ENCODE assay signal across 14 cellular contexts in genomic region chr11:123454796-123455195, GRCh38. TPM values are rescaled to one million over a fixed set of nuclear protein-coding genes. Genes with fewer than 3 reads are reported as not detected.
A peak's percentile ranks its signal among the peaks of the same experiment; 100 is the strongest.
DNase-seq lines count a peak whose midpoint lies in the region; ATAC-seq and TF ChIP-seq lines count a peak whose summit lies in the region.
"Had no signal": no experiment of that assay in that cellular context is flagged by ENCODE, and none has a peak within 500 bp of the region (broad histone marks: within the 10 kb centered on the region; RNA-seq: fewer than 3 reads in every experiment).

No MANE protein-coding gene starts in this region.

- ATAC-seq in GM18505 (IDR thresholded peaks at IDR 0.05; ENCODE audit: unreplicated experiment): no peak
- ATAC-seq: upper lobe of right lung had no signal

- H3K27me3 Mint-ChIP-seq in T-helper 1 cell treated with Interleukin-12 subunit alpha and Interleukin-12 subunit beta and Interleukin-4 antibody, amounts not matched to agents 30 μg/mL and 1 μg/mL, for 36 hours (ENCODE audit: low read depth): no peaks in the 10 kb centered on the region
- H3K27me3 Mint-ChIP-seq in CD4-positive, alpha-beta memory T cell: no peaks in the 10 kb centered on the region
- H3K27me3 Mint-ChIP-seq in activated CD4-positive, alpha-beta memory T cell treated with anti-CD3 and anti-CD28 coated beads, Interleukin-2, amount 10 ng/mL, durations not matched to agents 7 days and 5 days: no peaks in the 10 kb centered on the region
- H3K27me3 Mint-ChIP-seq in endothelial cell (ENCODE audit: unreplicated experiment): peaks cover 2% of the 10 kb centered on the region

- H3K36me3 Mint-ChIP-seq in T-helper 1 cell treated with Interleukin-12 subunit alpha and Interleukin-12 subunit beta and Interleukin-4 antibody, amounts not matched to agents 30 μg/mL and 1 μg/mL, for 36 hours (ENCODE audit: low read depth): peaks cover 36% of the 10 kb centered on the region
- H3K36me3 Mint-ChIP-seq in CD4-positive, alpha-beta memory T cell: no peaks in the 10 kb centered on the region
- peaks cover 49% of the 10 kb centered on the region for H3K36me3 Mint-ChIP-seq in activated CD4-positive, alpha-beta memory T cell treated with anti-CD3 and anti-CD28 coated beads, Interleukin-2, amount 10 ng/mL, durations not matched to agents 7 days and 5 days (ENCODE audit: low read depth)
- H3K36me3 Mint-ChIP-seq in endothelial cell (ENCODE audit: low read depth, unreplicated experiment): peaks cover 6% of the 10 kb centered on the region
- H3K36me3 Mint-ChIP-seq: stimulated activated naive B cell treated with anti-CD40 and anti-IgM and Interleukin-4, amounts not matched to agents 10 μg/mL and 1 μg/mL and 100 μg/mL, for 72 hours had no signal

- no peaks in the 10 kb centered on the region for H3K27me3 ChIP-seq in CD4-positive, alpha-beta memory T cell (ENCODE audit: insufficient read depth, low read length)
- H3K27me3 ChIP-seq: upper lobe of right lung had no signal

- peak overlapping the region; percentile 82 for H3K4me3 Mint-ChIP-seq in T-helper 1 cell treated with Interleukin-12 subunit alpha and Interleukin-12 subunit beta and Interleukin-4 antibody, amounts not matched to agents 30 μg/mL and 1 μg/mL, for 36 hours
- peak overlapping the region in 6 of 8 donors; percentile 4 to 78 (median 62) for H3K4me3 Mint-ChIP-seq in CD4-positive, alpha-beta memory T cell
- H3K4me3 Mint-ChIP-seq in activated CD4-positive, alpha-beta memory T cell treated with anti-CD3 and anti-CD28 coated beads, Interleukin-2, amount 10 ng/mL, durations not matched to agents 7 days and 5 days: peak overlapping the region; percentile 59
- no peak overlapping the region for H3K4me3 Mint-ChIP-seq in endothelial cell (ENCODE audit: unreplicated experiment)
- H3K4me3 Mint-ChIP-seq: stimulated activated naive B cell treated with anti-CD40 and anti-IgM and Interleukin-4, amounts not matched to agents 10 μg/mL and 1 μg/mL and 100 μg/mL, for 72 hours had no signal

- CTCF ChIA-PET in CD4-positive, alpha-beta memory T cell (lab: Charles Lee; ENCODE audit: partially characterized antibody): interaction anchor here (0.9 to 1.3 kb wide), 2 partner anchors 47 kb away, joined by 3 to 5 read pairs; no protein-coding TSS in a partner anchor
- CTCF ChIA-PET in activated CD4-positive, alpha-beta memory T cell treated with anti-CD3 and anti-CD28 coated beads, Interleukin-2, amount 10 ng/mL, durations not matched to agents 7 days and 5 days (lab: Charles Lee): interaction anchor here (0.9 to 6.0 kb wide), 3 partner anchors 20 to 541 kb away, joined by 4 to 67 read pairs (median 11); no protein-coding TSS in a partner anchor

- no peaks in the 10 kb centered on the region for H3K9me3 Mint-ChIP-seq in T-helper 1 cell treated with Interleukin-12 subunit alpha and Interleukin-12 subunit beta and Interleukin-4 antibody, amounts not matched to agents 30 μg/mL and 1 μg/mL, for 36 hours
- no peaks in the 10 kb centered on the region for H3K9me3 Mint-ChIP-seq in CD4-positive, alpha-beta memory T cell
- H3K9me3 Mint-ChIP-seq in activated CD4-positive, alpha-beta memory T cell treated with anti-CD3 and anti-CD28 coated beads, Interleukin-2, amount 10 ng/mL, durations not matched to agents 7 days and 5 days: no peaks in the 10 kb centered on the region
- H3K9me3 Mint-ChIP-seq in endothelial cell (ENCODE audit: unreplicated experiment): no peaks in the 10 kb centered on the region
- H3K9me3 Mint-ChIP-seq: stimulated activated naive B cell treated with anti-CD40 and anti-IgM and Interleukin-4, amounts not matched to agents 10 μg/mL and 1 μg/mL and 100 μg/mL, for 72 hours had no signal

- H3K36me3 ChIP-seq in CD4-positive, alpha-beta memory T cell (ENCODE audit: insufficient read depth, low read length): no peaks in the 10 kb centered on the region
- H3K36me3 ChIP-seq: upper lobe of right lung had no signal

- TF ChIP-seq CTCF in endothelial cell (IDR thresholded peaks at IDR 0.05; ENCODE audit: unreplicated experiment): no peak

- H3K27ac ChIP-seq in CD4-positive, alpha-beta memory T cell (ENCODE audit: low read depth, low read length): no peak overlapping the region
- H3K27ac ChIP-seq: upper lobe of right lung had no signal

- TF ChIP-seq POLR2A in GM18505 (IDR thresholded peaks at IDR 0.05; ENCODE audit: borderline replicate concordance, extremely low read depth, insufficient read depth, insufficient read length): no peak

- no peaks in the 10 kb centered on the region for H3K9me3 ChIP-seq in CD4-positive, alpha-beta memory T cell (ENCODE audit: control insufficient read depth in 1 of 2, low read length in 2 of 2)
- H3K9me3 ChIP-seq: upper lobe of right lung had no signal

- intact Hi-C loops in CD4-positive, alpha-beta memory T cell (cut with micrococcal nuclease): no loop called here

- POLR2A ChIA-PET in CD4-positive, alpha-beta memory T cell (lab: Charles Lee; ENCODE audit: partially characterized antibody): interaction anchor here (1.7 kb wide), 1 partner anchor 23 kb away, joined by 9 read pairs; no protein-coding TSS in a partner anchor
- POLR2A ChIA-PET in activated CD4-positive, alpha-beta memory T cell treated with anti-CD3 and anti-CD28 coated beads, Interleukin-2, amount 10 ng/mL, durations not matched to agents 7 days and 5 days (lab: Charles Lee): interaction anchor here (1.0 to 7.3 kb wide), 4 partner anchors 11 to 18 kb away, joined by 3 to 147 read pairs (median 4); no protein-coding TSS in a partner anchor

- H3K4me1 ChIP-seq in CD4-positive, alpha-beta memory T cell (ENCODE audit: insufficient read depth, low read length): peaks cover 46% of the 10 kb centered on the region
- H3K4me1 ChIP-seq: upper lobe of right lung had no signal

- H3K4me1 Mint-ChIP-seq in T-helper 1 cell treated with Interleukin-12 subunit alpha and Interleukin-12 subunit beta and Interleukin-4 antibody, amounts not matched to agents 30 μg/mL and 1 μg/mL, for 36 hours (ENCODE audit: low read depth): peaks cover 75% of the 10 kb centered on the region
- H3K4me1 Mint-ChIP-seq in CD4-positive, alpha-beta memory T cell: peaks cover 34 to 65% (median 50%) of the 10 kb centered on the region in 4 donors
- peaks cover 90% of the 10 kb centered on the region for H3K4me1 Mint-ChIP-seq in activated CD4-positive, alpha-beta memory T cell treated with anti-CD3 and anti-CD28 coated beads, Interleukin-2, amount 10 ng/mL, durations not matched to agents 7 days and 5 days
- H3K4me1 Mint-ChIP-seq in endothelial cell (ENCODE audit: unreplicated experiment): peaks cover 49% of the 10 kb centered on the region

- no peak overlapping the region for H3K4me3 ChIP-seq in CD4-positive, alpha-beta memory T cell (ENCODE audit: low read length in 2 of 2)
- H3K4me3 ChIP-seq: upper lobe of right lung had no signal

- H3K27ac Mint-ChIP-seq in T-helper 1 cell treated with Interleukin-12 subunit alpha and Interleukin-12 subunit beta and Interleukin-4 antibody, amounts not matched to agents 30 μg/mL and 1 μg/mL, for 36 hours: peak overlapping the region; percentile 95
- peak overlapping the region; percentile 53 to 95 (median 81) for H3K27ac Mint-ChIP-seq in CD4-positive, alpha-beta memory T cell
- H3K27ac Mint-ChIP-seq in activated CD4-positive, alpha-beta memory T cell treated with anti-CD3 and anti-CD28 coated beads, Interleukin-2, amount 10 ng/mL, durations not matched to agents 7 days and 5 days: peak overlapping the region; percentile 87
- peak overlapping the region; percentile 89 for H3K27ac Mint-ChIP-seq in endothelial cell (ENCODE audit: unreplicated experiment)

- no peak for DNase-seq in T-helper 1 cell
- no peak for DNase-seq in CD4-positive, alpha-beta memory T cell
- DNase-seq in activated CD4-positive, alpha-beta memory T cell treated with anti-CD3 and anti-CD28 coated beads, Interleukin-2, amount 10 ng/mL, durations not matched to agents 7 days and 5 days: no peak
- no peak for DNase-seq in endothelial cell (ENCODE audit: low spot score)
- no peak for DNase-seq in T1000 (lab: John Stamatoyannopoulos, UW)
- no peak for DNase-seq in glomerular visceral epithelial cell (ENCODE audit: extremely low spot score)
- DNase-seq: 8988T; kidney glomerular epithelial cell; NCI-H1417; NCI-H2171 treated with DMSO at 0.1 percent for 48 hours; stimulated activated naive B cell treated with anti-CD40 and anti-IgM and Interleukin-4, amounts not matched to agents 10 μg/mL and 1 μg/mL and 100 μg/mL, for 72 hours; upper lobe of right lung had no signal

RNA-seq across cellular contexts. Expression of gene GRAMD1B, which starts 24.7 kb away (rescaled TPM):
- total RNA-seq in CD4-positive, alpha-beta memory T cell: 10 to 100 TPM; 19.5 to 26.0 TPM
- 1 to 10 TPM; 4.2 to 5.3 TPM for polyA plus RNA-seq in CD4-positive, alpha-beta memory T cell
- total RNA-seq in activated CD4-positive, alpha-beta memory T cell treated with anti-CD3 and anti-CD28 coated beads, Interleukin-2, amount 10 ng/mL, durations not matched to agents 7 days and 5 days: 10 to 100 TPM; 91.6 to 91.8 TPM
- 49.6 TPM for total RNA-seq in endothelial cell (ENCODE audit: unreplicated experiment)
